Comparison of ENCODE assay signal across 12 cellular contexts in genomic region chr5:151683936-151684586, GRCh38. TPM values are rescaled to one million over a fixed set of nuclear protein-coding genes. Genes with fewer than 3 reads are reported as not detected.
DNase-seq lines count a peak whose midpoint lies in the region; ATAC-seq and TF ChIP-seq lines count a peak whose summit lies in the region.
"Had no signal": no experiment of that assay in that cellular context is flagged by ENCODE, and none has a peak within 500 bp of the region (broad histone marks: within the 10 kb centered on the region; RNA-seq: fewer than 3 reads in every experiment).

No MANE protein-coding gene starts in this region.

- no peak overlapping the region for H3K9ac ChIP-seq in neural progenitor cell

- TF ChIP-seq POLR2A in NB4 (IDR thresholded peaks at IDR 0.05; ENCODE audit: extremely low read depth, insufficient read length), result no peak

- no peaks in the 10 kb centered on the region for H3K9me3 Mint-ChIP-seq in neural progenitor cell
- no peaks in the 10 kb centered on the region for H3K9me3 Mint-ChIP-seq in activated naive CD4-positive, alpha-beta T cell treated with anti-CD3 and anti-CD28 coated beads for 36 hours

- CTCF ChIA-PET in A673 (lab: Charles Lee), result interaction anchor here (0.7 kb wide), 1 partner anchor 25 kb away, joined by 3 read pairs; no protein-coding TSS in a partner anchor
- CTCF ChIA-PET in activated naive CD4-positive, alpha-beta T cell treated with anti-CD3 and anti-CD28 coated beads for 36 hours (lab: Charles Lee), result interaction anchor here (1.4 kb wide), 1 partner anchor 98 kb away, joined by 3 read pairs; no protein-coding TSS in a partner anchor

- no peak overlapping the region for H2AFZ ChIP-seq in neural progenitor cell (replicated peaks)

- H3K9me3 ChIP-seq in A673 (ENCODE audit: low read depth, low read length, poor library complexity, severe bottlenecking) (no peaks in the 10 kb centered on the region), neural progenitor cell (ENCODE audit: low read depth) (no peaks in the 10 kb centered on the region)

- H3K4me3 ChIP-seq in A673 (ENCODE audit: low read depth, low read length, poor library complexity, severe bottlenecking) (no peak overlapping the region), NB4 (ENCODE audit: low read depth, low read length) (no peak overlapping the region), neural progenitor cell (no peak overlapping the region)

- peaks cover 23% of the 10 kb centered on the region for H3F3A ChIP-seq in neural progenitor cell (ENCODE audit: low read depth)

- H3K27me3 Mint-ChIP-seq in neural progenitor cell (ENCODE audit: insufficient read depth, low read depth), result peaks cover 9% of the 10 kb centered on the region
- peaks cover 22% of the 10 kb centered on the region for H3K27me3 Mint-ChIP-seq in activated naive CD4-positive, alpha-beta T cell treated with anti-CD3 and anti-CD28 coated beads for 36 hours (ENCODE audit: low read depth)

- H3K36me3 Mint-ChIP-seq in neural progenitor cell, result peaks cover 16% of the 10 kb centered on the region
- no peaks in the 10 kb centered on the region for H3K36me3 Mint-ChIP-seq in activated naive CD4-positive, alpha-beta T cell treated with anti-CD3 and anti-CD28 coated beads for 36 hours (ENCODE audit: low read depth)
- H3K36me3 Mint-ChIP-seq: CD4-positive, alpha-beta memory T cell had no signal

- intact Hi-C loops in A673 (cut with micrococcal nuclease; ENCODE audit: unreplicated experiment), result no loop called here
- intact Hi-C loops in activated naive CD4-positive, alpha-beta T cell treated with anti-CD3 and anti-CD28 coated beads for 36 hours (cut with micrococcal nuclease), result no loop called here

- no peak for DNase-seq in A673 (ENCODE audit: low spot score)
- DNase-seq in NB4 (ENCODE audit: low read depth), result peak; percentile 58
- no peak for DNase-seq in epithelial cell of prostate (ENCODE audit: low read depth, low spot score)
- DNase-seq in neural progenitor cell (ENCODE audit: low spot score), result no peak
- DNase-seq in stimulated activated CD8-positive, alpha-beta memory T cell treated with anti-CD3 and anti-CD28 coated beads, Interleukin-4, amount 100 ng/mL, for 48 hours, result no peak
- no peak for DNase-seq in activated naive CD4-positive, alpha-beta T cell treated with anti-CD3 and anti-CD28 coated beads for 36 hours
- no peak for DNase-seq in 8988T
- DNase-seq: CD4-positive, alpha-beta memory T cell; occipital lobe had no signal

- peak overlapping the region; percentile 88 for H3K4me2 ChIP-seq in neural progenitor cell

- no peak for TF ChIP-seq CTCF in A673 (conservative IDR thresholded peaks at IDR 0.05; ENCODE audit: low read depth, low read length)
- TF ChIP-seq CTCF in NB4 (IDR thresholded peaks at IDR 0.05; ENCODE audit: low read depth, low read length), result no peak
- no peak for TF ChIP-seq CTCF in neural progenitor cell (IDR thresholded peaks at IDR 0.05)

- BruUV-seq in A673 (replicated peaks; lab: Mats Ljungman, UMichigan), result no TSS peak

- H3K79me2 ChIP-seq in neural progenitor cell (ENCODE audit: low read depth), result peaks cover 7% of the 10 kb centered on the region

- H3K36me3 ChIP-seq in A673 (ENCODE audit: insufficient read depth, low read length, poor library complexity, severe bottlenecking), result no peaks in the 10 kb centered on the region
- no peaks in the 10 kb centered on the region for H3K36me3 ChIP-seq in neural progenitor cell

- ATAC-seq in HG02852 (IDR thresholded peaks at IDR 0.05; ENCODE audit: unreplicated experiment), result no peak

- peaks cover 7% of the 10 kb centered on the region for H4K20me1 ChIP-seq in neural progenitor cell (ENCODE audit: low read depth)

- H3K27me3 ChIP-seq in A673 (replicated peaks; ENCODE audit: insufficient read depth, low read depth, low read length, poor library complexity) (no peaks in the 10 kb centered on the region), neural progenitor cell (no peaks in the 10 kb centered on the region)
- H3K27me3 ChIP-seq: foreskin keratinocyte had no signal

- H3K27ac ChIP-seq in A673 (ENCODE audit: low read depth, low read length, poor library complexity, severe bottlenecking), result peak overlapping the region; percentile 21
- H3K27ac ChIP-seq in epithelial cell of prostate, result peak overlapping the region; percentile 39
- H3K27ac ChIP-seq in neural progenitor cell, result no peak overlapping the region

- H3K4me3 Mint-ChIP-seq in neural progenitor cell, result peak overlapping the region; percentile 95
- H3K4me3 Mint-ChIP-seq in activated naive CD4-positive, alpha-beta T cell treated with anti-CD3 and anti-CD28 coated beads for 36 hours, result no peak overlapping the region
- H3K4me3 Mint-ChIP-seq: CD4-positive, alpha-beta memory T cell had no signal

- peak overlapping the region; percentile 36 for H3K27ac Mint-ChIP-seq in neural progenitor cell
- H3K27ac Mint-ChIP-seq in activated naive CD4-positive, alpha-beta T cell treated with anti-CD3 and anti-CD28 coated beads for 36 hours, result no peak overlapping the region
- H3K27ac Mint-ChIP-seq: CD4-positive, alpha-beta memory T cell had no signal

- POLR2A ChIA-PET in A673 (lab: Charles Lee; ENCODE audit: low non-redundant PET), result interaction anchor here (0.6 kb wide), 1 partner anchor 10 kb away, joined by 8 read pairs; no protein-coding TSS in a partner anchor

- peaks cover 58% of the 10 kb centered on the region for H3K4me1 Mint-ChIP-seq in neural progenitor cell
- peaks cover 8% of the 10 kb centered on the region for H3K4me1 Mint-ChIP-seq in activated naive CD4-positive, alpha-beta T cell treated with anti-CD3 and anti-CD28 coated beads for 36 hours (ENCODE audit: low read depth)

- H3K4me1 ChIP-seq in A673 (ENCODE audit: insufficient read depth, low read length, poor library complexity, severe bottlenecking) (peaks cover 44% of the 10 kb centered on the region), neural progenitor cell (peaks cover 27% of the 10 kb centered on the region)

RNA-seq across cellular contexts. Expression of gene SPARC, which starts 2.7 kb away (rescaled TPM):
- total RNA-seq in A673 (2021) (268 and 339 TPM in 2 replicates), neural progenitor cell (ENCODE audit: low replicate concordance) (122 and 158 TPM in 2 replicates)
- under 1 TPM; 0.20 to 0.45 TPM for total RNA-seq in activated naive CD4-positive, alpha-beta T cell treated with anti-CD3 and anti-CD28 coated beads for 36 hours
- total RNA-seq: T-helper 2 cell treated with Interferon-gamma antibody and Interleukin-4, amounts not matched to agents 100 ng/mL and 5 ng/mL, for 36 hours had no signal

Comparison
In these comparisons a context has a peak if more than half of its experiments do, and no peak if none do; other contexts are left out.
1. RNA of gene SPARC, which starts 2.7 kb away (total RNA-seq): 268 to 339 TPM in A673 and 122 to 158 TPM in neural progenitor cell; 0.20 to 0.45 TPM in activated naive CD4-positive, alpha-beta T cell treated with anti-CD3 and anti-CD28 coated beads for 36 hours; every median in the first group is over 10 times any median in the second.